24 cellular contexts compared by ENCODE assay signal in genomic region chr11:47105541-47105940, GRCh38.
"Had no signal": no experiment of that assay in that cellular context is flagged by ENCODE, and none has a peak within 500 bp of the region (broad histone marks: within the 10 kb centered on the region; RNA-seq: fewer than 3 reads in every experiment).

No MANE protein-coding gene starts in this region.

- H3K27me3 ChIP-seq: cardiac muscle cell, hepatocyte, left lung, stomach, testis, vagina had no signal

- ATAC-seq: activated naive CD8-positive, alpha-beta T cell treated with anti-CD3 and anti-CD28 coated beads, Interleukin-2, amount 50 U/mL, for 24 hours; activated T-cell treated with anti-CD3 and anti-CD28 coated beads, Interleukin-2, amount 50 U/mL, for 72 hours; left lung; sciatic nerve; stimulated activated memory B cell treated with anti-CD40 and anti-IgM and Interleukin-4, amounts not matched to agents 10 μg/mL and 1 μg/mL and 100 μg/mL, for 72 hours; T-helper 17 cell had no signal

- H3K27ac ChIP-seq: cardiac muscle cell, hepatocyte, left lung, testis, vagina had no signal

- H3K4me1 ChIP-seq: left lung, testis, vagina had no signal

- H3K4me1 Mint-ChIP-seq: T-helper 17 cell had no signal

- H3K4me2 ChIP-seq: hepatocyte, smooth muscle cell had no signal

- H3K36me3 Mint-ChIP-seq: activated naive CD4-positive, alpha-beta T cell treated with anti-CD3 and anti-CD28 coated beads, Interleukin-2, amount 10 ng/mL, durations not matched to agents 7 days and 5 days; immature natural killer cell; type B pancreatic cell had no signal

- H3K4me3 Mint-ChIP-seq: activated naive CD4-positive, alpha-beta T cell treated with anti-CD3 and anti-CD28 coated beads, Interleukin-2, amount 10 ng/mL, durations not matched to agents 7 days and 5 days; activated naive CD8-positive, alpha-beta T cell treated with anti-CD3 and anti-CD28 coated beads, Interleukin-2, amount 50 U/mL, for 24 hours; activated T-cell treated with anti-CD3 and anti-CD28 coated beads, Interleukin-2, amount 50 U/mL, for 72 hours; stimulated activated memory B cell treated with anti-CD40 and anti-IgM and Interleukin-4, amounts not matched to agents 10 μg/mL and 1 μg/mL and 100 μg/mL, for 72 hours; T-helper 17 cell; type B pancreatic cell had no signal

- H3K4me3 ChIP-seq: cardiac muscle cell, hepatocyte, left lung, smooth muscle cell, stomach, testis, vagina had no signal

- H3K9me3 ChIP-seq: left lung, stomach, testis, vagina had no signal

- H3K36me3 ChIP-seq: cardiac muscle cell, left lung, stomach, vagina had no signal

- H3K27me3 Mint-ChIP-seq: activated naive CD4-positive, alpha-beta T cell treated with anti-CD3 and anti-CD28 coated beads, Interleukin-2, amount 10 ng/mL, durations not matched to agents 7 days and 5 days; activated naive CD8-positive, alpha-beta T cell treated with anti-CD3 and anti-CD28 coated beads, Interleukin-2, amount 50 U/mL, for 24 hours; stimulated activated memory B cell treated with anti-CD40 and anti-IgM and Interleukin-4, amounts not matched to agents 10 μg/mL and 1 μg/mL and 100 μg/mL, for 72 hours; T-helper 17 cell; type B pancreatic cell had no signal

- DNase-seq: activated CD4-positive, alpha-beta T cell treated with anti-CD3 and anti-CD28 coated beads for 4 hours; activated CD4-positive, alpha-beta T cell treated with anti-CD3 and anti-CD28 coated beads, Interleukin-2, amount 50 U/mL, for 48 hours; activated CD4-positive, CD25-positive, alpha-beta regulatory T cell; activated effector memory CD4-positive, alpha-beta T cell treated with Interleukin-2 at 50 U/mL for 16 hours; activated naive CD4-positive, alpha-beta T cell treated with anti-CD3 and anti-CD28 coated beads, Interleukin-2, amount 10 ng/mL, durations not matched to agents 7 days and 5 days; activated naive CD8-positive, alpha-beta T cell treated with anti-CD3 and anti-CD28 coated beads, Interleukin-2, amount 50 U/mL, for 24 hours; activated T-cell treated with anti-CD3 and anti-CD28 coated beads, Interleukin-2, amount 50 U/mL, for 72 hours; dermis blood vessel endothelial cell; effector memory CD4-positive, alpha-beta T cell; foreskin melanocyte; glutamatergic neuron; immature natural killer cell; left lung; stimulated activated CD4-positive, alpha-beta T cell treated with anti-CD3 and anti-CD28 coated beads, Interleukin-15, amount 100 ng/mL, for 24 hours; stomach; T-helper 17 cell; testis had no signal

- H3K79me2 ChIP-seq: hepatocyte had no signal

- H3K9me3 Mint-ChIP-seq: activated naive CD4-positive, alpha-beta T cell treated with anti-CD3 and anti-CD28 coated beads, Interleukin-2, amount 10 ng/mL, durations not matched to agents 7 days and 5 days; activated naive CD8-positive, alpha-beta T cell treated with anti-CD3 and anti-CD28 coated beads, Interleukin-2, amount 50 U/mL, for 24 hours; activated T-cell treated with anti-CD3 and anti-CD28 coated beads, Interleukin-2, amount 50 U/mL, for 72 hours; immature natural killer cell; stimulated activated memory B cell treated with anti-CD40 and anti-IgM and Interleukin-4, amounts not matched to agents 10 μg/mL and 1 μg/mL and 100 μg/mL, for 72 hours; type B pancreatic cell had no signal

- H3K27ac Mint-ChIP-seq: activated naive CD4-positive, alpha-beta T cell treated with anti-CD3 and anti-CD28 coated beads, Interleukin-2, amount 10 ng/mL, durations not matched to agents 7 days and 5 days; activated naive CD8-positive, alpha-beta T cell treated with anti-CD3 and anti-CD28 coated beads, Interleukin-2, amount 50 U/mL, for 24 hours; activated T-cell treated with anti-CD3 and anti-CD28 coated beads, Interleukin-2, amount 50 U/mL, for 72 hours; stimulated activated memory B cell treated with anti-CD40 and anti-IgM and Interleukin-4, amounts not matched to agents 10 μg/mL and 1 μg/mL and 100 μg/mL, for 72 hours; type B pancreatic cell had no signal

- H2AFZ ChIP-seq: hepatocyte had no signal
